23 cellular contexts compared by ENCODE assay signal in genomic region chr1:22918644-22919043, GRCh38.
"Had no signal": no experiment of that assay in that cellular context is flagged by ENCODE, and none has a peak within 500 bp of the region (broad histone marks: within the 10 kb centered on the region; RNA-seq: fewer than 3 reads in every experiment).

No MANE protein-coding gene starts in this region.

- H3K36me3 Mint-ChIP-seq: naive thymus-derived CD4-positive, alpha-beta T cell; stimulated activated memory B cell treated with anti-CD40 and anti-IgM and Interleukin-4, amounts not matched to agents 10 μg/mL and 1 μg/mL and 100 μg/mL, for 72 hours had no signal

- H3K4me1 Mint-ChIP-seq: naive thymus-derived CD4-positive, alpha-beta T cell; stimulated activated memory B cell treated with anti-CD40 and anti-IgM and Interleukin-4, amounts not matched to agents 10 μg/mL and 1 μg/mL and 100 μg/mL, for 72 hours had no signal

- FAIRE-seq: endometrium, frontal cortex, islet of Langerhans had no signal

- H3K27ac Mint-ChIP-seq: effector memory CD8-positive, alpha-beta T cell; naive thymus-derived CD4-positive, alpha-beta T cell; nephron progenitor cell; stimulated activated memory B cell treated with anti-CD40 and anti-IgM and Interleukin-4, amounts not matched to agents 10 μg/mL and 1 μg/mL and 100 μg/mL, for 72 hours; type B pancreatic cell had no signal

- DNase-seq: cortex of kidney; effector memory CD8-positive, alpha-beta T cell; left cardiac atrium; left lung; mesendoderm; midbrain; naive thymus-derived CD4-positive, alpha-beta T cell; nephron progenitor cell; nucleus accumbens; psoas muscle; right cardiac atrium; sigmoid colon; stimulated activated CD4-positive, alpha-beta T cell treated with anti-CD3 and anti-CD28 coated beads, Interleukin-2, amount 100 ng/mL, for 24 hours; stimulated activated CD4-positive, alpha-beta T cell treated with anti-CD3 and anti-CD28 coated beads, Interleukin-4, amount 100 ng/mL, for 24 hours; stimulated activated naive CD8-positive, alpha-beta T cell treated with anti-CD3 and anti-CD28 coated beads, Interleukin-15, Interleukin-2, amounts not matched to agents 100 U/mL and 50 U/mL, for 24 hours; substantia nigra; testis; tibial artery had no signal

- H3K4me3 Mint-ChIP-seq: effector memory CD8-positive, alpha-beta T cell; naive thymus-derived CD4-positive, alpha-beta T cell; nephron progenitor cell; stimulated activated memory B cell treated with anti-CD40 and anti-IgM and Interleukin-4, amounts not matched to agents 10 μg/mL and 1 μg/mL and 100 μg/mL, for 72 hours; type B pancreatic cell had no signal

- H3K9me3 Mint-ChIP-seq: effector memory CD8-positive, alpha-beta T cell; stimulated activated memory B cell treated with anti-CD40 and anti-IgM and Interleukin-4, amounts not matched to agents 10 μg/mL and 1 μg/mL and 100 μg/mL, for 72 hours; type B pancreatic cell had no signal

- ATAC-seq: effector memory CD8-positive, alpha-beta T cell; left cardiac atrium; left lung; naive thymus-derived CD4-positive, alpha-beta T cell; psoas muscle; right cardiac atrium; stimulated activated memory B cell treated with anti-CD40 and anti-IgM and Interleukin-4, amounts not matched to agents 10 μg/mL and 1 μg/mL and 100 μg/mL, for 72 hours; stimulated activated naive CD8-positive, alpha-beta T cell treated with anti-CD3 and anti-CD28 coated beads, Interleukin-15, Interleukin-2, amounts not matched to agents 100 U/mL and 50 U/mL, for 24 hours had no signal
